10 cellular contexts compared by ENCODE assay signal in the genomic region with DNA sequence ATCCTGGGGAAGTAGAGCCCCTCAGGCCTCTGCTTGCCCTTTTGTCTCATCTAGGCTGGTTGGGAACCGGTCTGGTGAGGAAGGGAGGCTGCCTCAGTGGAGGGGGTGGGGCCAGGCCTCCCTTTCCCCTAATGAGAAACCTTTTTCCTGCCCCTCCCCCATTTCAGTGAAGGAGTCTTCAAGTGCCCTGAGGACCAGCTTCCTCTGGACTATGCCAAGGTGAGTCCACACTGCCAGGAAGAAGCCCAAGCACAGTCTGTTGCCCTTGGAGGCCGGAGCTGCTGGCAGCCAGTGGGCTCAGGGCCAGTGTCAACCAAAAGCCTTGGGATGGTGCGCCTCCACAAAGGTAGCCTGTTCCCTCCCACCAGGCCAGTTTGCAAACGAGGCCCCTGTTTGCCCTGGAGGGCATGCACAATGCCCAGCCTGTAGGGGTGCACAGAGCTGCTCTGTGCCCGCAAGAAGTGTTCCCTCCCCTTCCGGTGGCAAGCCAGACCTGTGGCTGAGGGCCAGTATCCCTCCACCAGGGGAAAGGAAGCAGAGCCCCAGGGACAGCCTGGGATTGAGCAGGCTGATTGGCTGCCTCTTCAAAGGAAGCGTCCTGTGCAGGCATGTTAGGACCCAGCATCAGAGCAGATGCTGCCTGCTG. TPM values are rescaled to one million over a fixed set of nuclear protein-coding genes. Genes with fewer than 3 reads are reported as not detected.
DNase-seq lines count a peak whose midpoint lies in the region; ATAC-seq and TF ChIP-seq lines count a peak whose summit lies in the region.
"Had no signal": no experiment of that assay in that cellular context is flagged by ENCODE, and none has a peak within 500 bp of the region (broad histone marks: within the 10 kb centered on the region; RNA-seq: fewer than 3 reads in every experiment).

No MANE protein-coding gene starts in this region.

- no peak overlapping the region for H2AFZ ChIP-seq in GM23248

- H3K4me2 ChIP-seq in GM23248 (ENCODE audit: unreplicated experiment): no peak overlapping the region

- in situ Hi-C loops in GM23248 (cut with MboI): no loop called here

- H3K36me3 ChIP-seq in HUES48 (ENCODE audit: control insufficient read depth, insufficient read depth, low read length): peaks cover 54% of the 10 kb centered on the region
- H3K36me3 ChIP-seq in WERI-Rb-1: peaks cover 77% of the 10 kb centered on the region
- H3K36me3 ChIP-seq in iPS-20b (ENCODE audit: insufficient read depth, low read depth, low read length): peaks cover 67% of the 10 kb centered on the region
- peaks cover 4% of the 10 kb centered on the region; the same call in 1 of the 2 replicates for H3K36me3 ChIP-seq in GM23248 (ENCODE audit: low read depth)

- H3K9me3 Mint-ChIP-seq in stimulated activated naive B cell treated with anti-CD40 and anti-IgM and Interleukin-4, amounts not matched to agents 10 μg/mL and 1 μg/mL and 100 μg/mL, for 72 hours: no peaks in the 10 kb centered on the region
- H3K9me3 Mint-ChIP-seq: natural killer cell had no signal

- peaks cover 31 to 72% of the 10 kb centered on the region in 2 donors for H3K4me1 Mint-ChIP-seq in stimulated activated naive B cell treated with anti-CD40 and anti-IgM and Interleukin-4, amounts not matched to agents 10 μg/mL and 1 μg/mL and 100 μg/mL, for 72 hours

- no peaks in the 10 kb centered on the region for H3K9me2 ChIP-seq in GM23248 (ENCODE audit: insufficient read depth)

- H3K4me3 ChIP-seq in HUES48 (ENCODE audit: low read depth, low read length) (no peak overlapping the region), WERI-Rb-1 (ENCODE audit: low read depth, low read length) (no peak overlapping the region), iPS-20b (ENCODE audit: low read length) (peak overlapping the region; percentile 87; the same call in 1 of the 2 replicates), GM23248 (no peak overlapping the region)

- H3K79me2 ChIP-seq in GM23248 (ENCODE audit: insufficient read depth): peaks cover 60% of the 10 kb centered on the region

- no peaks in the 10 kb centered on the region for H3K27me3 Mint-ChIP-seq in stimulated activated naive B cell treated with anti-CD40 and anti-IgM and Interleukin-4, amounts not matched to agents 10 μg/mL and 1 μg/mL and 100 μg/mL, for 72 hours

- H3K4me3 Mint-ChIP-seq in stimulated activated naive B cell treated with anti-CD40 and anti-IgM and Interleukin-4, amounts not matched to agents 10 μg/mL and 1 μg/mL and 100 μg/mL, for 72 hours: peak overlapping the region; percentile 93 to 95
- H3K4me3 Mint-ChIP-seq: natural killer cell had no signal

- DNase-seq in WERI-Rb-1 (no peak), GM23248 (no peak), mesenteric fat pad (ENCODE audit: low spot score) (no peak), GF-D8 (lab: John Stamatoyannopoulos, UW) (no peak)
- no peak for DNase-seq in stimulated activated naive B cell treated with anti-CD40 and anti-IgM and Interleukin-4, amounts not matched to agents 10 μg/mL and 1 μg/mL and 100 μg/mL, for 72 hours
- DNase-seq: activated CD4-positive, alpha-beta T cell treated with anti-CD3 and anti-CD28 coated beads, Interleukin-2, amount 50 U/mL, for 1 hour; natural killer cell had no signal

- peaks cover 22% of the 10 kb centered on the region for H3K4me1 ChIP-seq in HUES48 (ENCODE audit: control insufficient read depth, insufficient read depth, low read length)
- H3K4me1 ChIP-seq in iPS-20b (ENCODE audit: insufficient read depth, low read length): peaks cover 14% of the 10 kb centered on the region
- H3K4me1 ChIP-seq in GM23248 (ENCODE audit: insufficient read depth): peaks cover 21% of the 10 kb centered on the region

- no peak for TF ChIP-seq CTCF in WERI-Rb-1 (IDR thresholded peaks at IDR 0.05; ENCODE audit: low read depth, low read length)

- no peaks in the 10 kb centered on the region for H4K20me1 ChIP-seq in GM23248 (ENCODE audit: insufficient read depth)

- H3K9me3 ChIP-seq in HUES48 (ENCODE audit: control insufficient read depth, insufficient read depth, low read length) (no peaks in the 10 kb centered on the region), WERI-Rb-1 (ENCODE audit: severe bottlenecking) (no peaks in the 10 kb centered on the region), iPS-20b (ENCODE audit: insufficient read depth, low read depth, low read length) (no peaks in the 10 kb centered on the region), GM23248 (ENCODE audit: low read depth) (no peaks in the 10 kb centered on the region)

- H3K27ac ChIP-seq in HUES48 (ENCODE audit: low read depth, low read length) (peak overlapping the region; percentile 100), WERI-Rb-1 (peak overlapping the region; percentile 93), iPS-20b (ENCODE audit: low read length) (peak overlapping the region; percentile 67), GM23248 (no peak overlapping the region)

- ATAC-seq in stimulated activated naive B cell treated with anti-CD40 and anti-IgM and Interleukin-4, amounts not matched to agents 10 μg/mL and 1 μg/mL and 100 μg/mL, for 72 hours (replicated peaks): no peak
- no peak for ATAC-seq in HG03108 (IDR thresholded peaks at IDR 0.05; ENCODE audit: unreplicated experiment)
- ATAC-seq: natural killer cell had no signal

- H3F3A ChIP-seq in GM23248 (ENCODE audit: insufficient read depth): peaks cover 22% of the 10 kb centered on the region; the same call in 1 of the 2 replicates

- H3K27ac Mint-ChIP-seq in stimulated activated naive B cell treated with anti-CD40 and anti-IgM and Interleukin-4, amounts not matched to agents 10 μg/mL and 1 μg/mL and 100 μg/mL, for 72 hours: peak overlapping the region; percentile 86

- no peak overlapping the region for H3K9ac ChIP-seq in HUES48 (ENCODE audit: low read depth, low read length)
- H3K9ac ChIP-seq in iPS-20b (ENCODE audit: low read depth, low read length): peak overlapping the region; percentile 96
- H3K9ac ChIP-seq in GM23248: no peak overlapping the region

- H3K36me3 Mint-ChIP-seq in stimulated activated naive B cell treated with anti-CD40 and anti-IgM and Interleukin-4, amounts not matched to agents 10 μg/mL and 1 μg/mL and 100 μg/mL, for 72 hours: peaks cover 64 to 71% of the 10 kb centered on the region in 2 donors
- H3K36me3 Mint-ChIP-seq: natural killer cell had no signal

- WGBS in GM23248 (ENCODE audit: low coverage in 1 of 2, low lambda C conversion rate in 2 of 2, missing lambda C conversion rate in 2 of 2), 2 experiments: 84 to 87% methylated on average over 7 of the region's 7 CpGs

- H3K27me3 ChIP-seq in HUES48 (ENCODE audit: control insufficient read depth, insufficient read depth, low read length): no peaks in the 10 kb centered on the region
- no peaks in the 10 kb centered on the region for H3K27me3 ChIP-seq in WERI-Rb-1 (ENCODE audit: insufficient read depth, low read depth, severe bottlenecking)
- H3K27me3 ChIP-seq in iPS-20b (ENCODE audit: insufficient read depth, low read length): no peaks in the 10 kb centered on the region
- H3K27me3 ChIP-seq in GM23248 (replicated peaks; ENCODE audit: insufficient read depth): no peaks in the 10 kb centered on the region

RNA-seq across cellular contexts. Expression of a gene that starts 3.4 kb away (rescaled TPM):
- total RNA-seq in GM23248 (2014; rRNA removed; shearing (Covaris generic)): 30.3 and 55.4 TPM in 2 replicates
- 23.4 and 23.5 TPM in 2 replicates for polyA plus RNA-seq in GM23248 (2016; fragmentation: Nextera tagmentation; extraction: Ambion mirVana)
- 17.5 TPM for total RNA-seq in mesenteric fat pad

RNA-seq across cellular contexts. Expression of a gene that starts 18.6 kb away (rescaled TPM):
- 2.9 and 13.5 TPM in 2 replicates for total RNA-seq in GM23248 (2014; rRNA removed; shearing (Covaris generic))
- 2.7 and 2.8 TPM in 2 replicates for polyA plus RNA-seq in GM23248 (2016; fragmentation: Nextera tagmentation; extraction: Ambion mirVana)
- total RNA-seq in mesenteric fat pad: 2.3 TPM

RNA-seq across cellular contexts. Expression of a gene that starts 21.1 kb away (rescaled TPM):
- total RNA-seq in GM23248 (2014; rRNA removed; shearing (Covaris generic)): 4.8 and 16.3 TPM in 2 replicates
- 13.8 and 14.2 TPM in 2 replicates for polyA plus RNA-seq in GM23248 (2016; fragmentation: Nextera tagmentation; extraction: Ambion mirVana)
- total RNA-seq in mesenteric fat pad: 3.4 TPM

RNA-seq across cellular contexts. Expression of a gene that starts 27.4 kb away (rescaled TPM):
- 362 and 383 TPM in 2 replicates for total RNA-seq in GM23248 (2014; rRNA removed; shearing (Covaris generic))
- 1,040 and 1,075 TPM in 2 replicates for polyA plus RNA-seq in GM23248 (2016; fragmentation: Nextera tagmentation; extraction: Ambion mirVana)
- 1,078 TPM for total RNA-seq in mesenteric fat pad

RNA-seq across cellular contexts. Expression of a gene that starts 29.5 kb away (rescaled TPM):
- total RNA-seq in GM23248 (2014; rRNA removed; shearing (Covaris generic)): 307 and 476 TPM in 2 replicates
- 277 and 293 TPM in 2 replicates for polyA plus RNA-seq in GM23248 (2016; fragmentation: Nextera tagmentation; extraction: Ambion mirVana)
- total RNA-seq in mesenteric fat pad: 43.3 TPM
